10 cellular contexts compared by ENCODE assay signal in genomic region chr1:202624781-202625108, GRCh38.
DNase-seq lines count a peak whose midpoint lies in the region; ATAC-seq, FAIRE-seq and TF ChIP-seq lines count a peak whose summit lies in the region.
"Had no signal": no experiment of that assay in that cellular context is flagged by ENCODE, and none has a peak within 500 bp of the region (broad histone marks: within the 10 kb centered on the region; RNA-seq: fewer than 3 reads in every experiment).

No MANE protein-coding gene starts in this region.

- peak overlapping the region; percentile 64 for H2BK12ac ChIP-seq in neuronal stem cell (ENCODE audit: low read length)

- peaks cover 0 to 12% (median 7%) of the 10 kb centered on the region in 3 experiments for H3K27me3 ChIP-seq in neuronal stem cell (ENCODE audit: control insufficient read depth in 3 of 3, insufficient read depth in 3 of 3, low read depth in 1 of 3, low read length in 3 of 3)

- 100% methylated on average over 1 of the region's 1 CpG; no CpG with 5 or more reads in 1 of the 2 donors for WGBS in neuronal stem cell (ENCODE audit: extremely low coverage in 2 of 2, insufficient read length in 2 of 2, insufficient replicate concordance in 1 of 2), 2 donors

- H3K18ac ChIP-seq in neuronal stem cell (ENCODE audit: low read length), result peak overlapping the region; percentile 48

- POLR2A ChIA-PET in HEK293 (lab: Yijun Ruan, JAX), result no interaction called here

- H3K27ac ChIP-seq in HEK293 (ENCODE audit: extremely low read depth, low read depth, low read length), result no peak overlapping the region
- H3K27ac ChIP-seq in neuronal stem cell (replicated peaks; ENCODE audit: low read length), result peak overlapping the region; percentile 8
- H3K27ac ChIP-seq: brain microvascular endothelial cell had no signal

- no peaks in the 10 kb centered on the region for H3K9me3 ChIP-seq in HEK293 (ENCODE audit: control insufficient read depth, insufficient read depth, low read depth, low read length)
- peaks cover 0 to 5% of the 10 kb centered on the region in 2 donors for H3K9me3 ChIP-seq in neuronal stem cell (replicated peaks in 1 of 2; ENCODE audit: control insufficient read depth in 2 of 2, insufficient read depth in 1 of 2, low read depth in 1 of 2, low read length in 2 of 2)

- no peak overlapping the region for H3K4me3 ChIP-seq in HEK293 (ENCODE audit: low read depth, low read length)
- peak overlapping the region in 1 of 2 donors; percentile 70 for H3K4me3 ChIP-seq in neuronal stem cell (ENCODE audit: low read length in 2 of 2)
- H3K4me3 ChIP-seq: lung had no signal

- no peak for ATAC-seq in GM21390 (IDR thresholded peaks at IDR 0.05; ENCODE audit: unreplicated experiment)

- peak overlapping the region; percentile 66 for H3K9ac ChIP-seq in neuronal stem cell (ENCODE audit: low read depth, low read length, poor library complexity)

- no peak for FAIRE-seq in GM19239 (lab: Jason Lieb, UNC)

- peak overlapping the region; percentile 90 for H4K8ac ChIP-seq in neuronal stem cell (ENCODE audit: low read depth, low read length)

- H3K36me3 ChIP-seq in HEK293 (ENCODE audit: control insufficient read depth in 2 of 2, insufficient read depth in 1 of 2, low read length in 2 of 2), result no peaks in the 10 kb centered on the region
- H3K36me3 ChIP-seq in neuronal stem cell (replicated peaks in 1 of 2; ENCODE audit: control insufficient read depth in 2 of 2, insufficient read depth in 2 of 2, low read length in 2 of 2), result peaks cover 0 to 5% of the 10 kb centered on the region in 2 donors
- H3K36me3 ChIP-seq: brain microvascular endothelial cell had no signal

- H3K23ac ChIP-seq in neuronal stem cell (ENCODE audit: low read depth, low read length, poor library complexity), result peak overlapping the region; percentile 82

- H2BK15ac ChIP-seq in neuronal stem cell (ENCODE audit: low read length), result peak overlapping the region; percentile 56

- in situ Hi-C loops in Caki2 (cut with HindIII; ENCODE audit: low pct_unique_long_range_greater_than_20kb, low sequenced_read_pairs), result no loop called here

- DNase-seq in Caki2 (ENCODE audit: low read depth) (peak; percentile 12), dermis blood vessel endothelial cell (peak; percentile 5), neuronal stem cell (ENCODE audit: low spot score) (no peak), HuH-7 (ENCODE audit: low spot score) (no peak), GM19239 (ENCODE audit: insufficient read length, low spot score) (no peak), GOT3 (lab: John Stamatoyannopoulos, UW) (no peak)

- H3K4ac ChIP-seq in neuronal stem cell (ENCODE audit: low read length), result peak overlapping the region; percentile 58

- H2BK5ac ChIP-seq in neuronal stem cell (ENCODE audit: low read length), result no peak overlapping the region

- no peak overlapping the region for H2AFZ ChIP-seq in neuronal stem cell (ENCODE audit: low read length)

- peak overlapping the region; percentile 95 for H3K14ac ChIP-seq in neuronal stem cell (ENCODE audit: low read length)

- no peaks in the 10 kb centered on the region; the same call in 1 of the 2 replicates for H3K4me1 ChIP-seq in HEK293 (ENCODE audit: control insufficient read depth, insufficient read depth, low read length)
- H3K4me1 ChIP-seq in neuronal stem cell (ENCODE audit: control insufficient read depth in 2 of 2, insufficient read depth in 1 of 2, low read depth in 1 of 2, low read length in 2 of 2), result peaks cover 1 to 15% of the 10 kb centered on the region in 2 donors

- peak overlapping the region; percentile 94 for H4K91ac ChIP-seq in neuronal stem cell (ENCODE audit: low read depth, low read length, poor library complexity)

- CTCF ChIA-PET in HEK293 (lab: Yijun Ruan, JAX), result interaction anchor here (0.6 to 1.5 kb wide), 3 partner anchors 10 to 161 kb away, joined by 3 to 8 read pairs (median 5); no protein-coding TSS in a partner anchor

- H2AK5ac ChIP-seq in neuronal stem cell (ENCODE audit: low read depth, low read length), result peak overlapping the region; percentile 54

- TF ChIP-seq CTCF in HEK293 (tag by site-specific recombination; IDR thresholded peaks at IDR 0.05), result no peak

- no peak overlapping the region for H3K4me2 ChIP-seq in neuronal stem cell (ENCODE audit: insufficient read depth, low read length, poor library complexity, severe bottlenecking)

- H3K79me1 ChIP-seq in neuronal stem cell (ENCODE audit: low read depth, low read length), result peaks cover 5% of the 10 kb centered on the region

- H2BK120ac ChIP-seq in neuronal stem cell (ENCODE audit: low read depth, low read length), result peak overlapping the region; percentile 33

TF ChIP-seq in HEK293, 187 proteins besides CTCF, POLR2A, EP300 and RAD21 (continues in another document):
- TF ChIP-seq ZNF549 (tag by site-specific recombination; IDR thresholded peaks at IDR 0.05) (no peak), ZNF214 (tag by site-specific recombination; IDR thresholded peaks at IDR 0.05; ENCODE audit: borderline replicate concordance) (no peak), ZBTB6 (tag by site-specific recombination; IDR thresholded peaks at IDR 0.05) (no peak), ZNF558 (tag by site-specific recombination; IDR thresholded peaks at IDR 0.05) (no peak), ZNF501 (tag by site-specific recombination; IDR thresholded peaks at IDR 0.05) (no peak), ZNF692 (tag by site-specific recombination; IDR thresholded peaks at IDR 0.05) (no peak), ZNF560 (tag by site-specific recombination; IDR thresholded peaks at IDR 0.05; ENCODE audit: borderline replicate concordance) (no peak), ZNF274 (IDR thresholded peaks at IDR 0.05; ENCODE audit: low read length) (no peak), ZNF274 (tag by site-specific recombination; IDR thresholded peaks at IDR 0.05; ENCODE audit: borderline replicate concordance) (no peak), ZNF335 (tag by site-specific recombination; conservative IDR thresholded peaks at IDR 0.05) (no peak), ZNF169 (tag by site-specific recombination; IDR thresholded peaks at IDR 0.05) (no peak), ZNF280C (tag by site-specific recombination; IDR thresholded peaks at IDR 0.05) (no peak), MYNN (tag by site-specific recombination; IDR thresholded peaks at IDR 0.05; ENCODE audit: borderline replicate concordance) (no peak), KLF17 (tag by site-specific recombination; IDR thresholded peaks at IDR 0.05) (no peak), ZNF664 (tag by site-specific recombination; IDR thresholded peaks at IDR 0.05) (no peak), ELK4 (IDR thresholded peaks at IDR 0.05; ENCODE audit: borderline replicate concordance, low read depth, low read length) (no peak)

Comparison
In these comparisons a context has a peak if more than half of its experiments do, and no peak if none do; other contexts are left out.
1. DNase-seq: peak in Caki2 (single experiment) and dermis blood vessel endothelial cell (single experiment); none in neuronal stem cell (single experiment), HuH-7 (single experiment), GM19239 (single experiment) and GOT3 (single experiment).